26 cellular contexts compared by ENCODE assay signal in the genomic region with DNA sequence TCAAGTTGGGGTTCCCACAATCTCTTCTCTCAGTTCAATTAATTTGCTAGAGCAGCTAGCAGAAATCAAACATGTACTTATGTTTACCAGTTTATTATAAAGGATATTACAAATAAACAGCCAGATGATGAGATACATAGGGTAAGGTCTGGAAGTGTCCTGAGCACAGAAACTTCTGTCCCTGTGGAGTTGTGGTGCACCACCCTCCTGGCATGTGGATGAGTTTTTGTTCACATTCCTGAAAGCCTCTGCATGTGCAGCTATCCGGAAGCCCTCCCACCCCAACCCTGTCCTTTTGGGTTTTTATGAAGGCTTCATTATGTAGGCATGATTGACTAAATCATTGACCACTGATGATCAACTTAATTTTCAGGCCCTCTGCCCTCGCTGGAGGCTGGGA.
"Had no signal": no experiment of that assay in that cellular context is flagged by ENCODE, and none has a peak within 500 bp of the region (broad histone marks: within the 10 kb centered on the region; RNA-seq: fewer than 3 reads in every experiment).

No MANE protein-coding gene starts in this region.

- H3K9me3 ChIP-seq: pancreas, prostate gland had no signal

- H3K4me1 Mint-ChIP-seq: nephron; neural crest cell; stimulated activated effector memory CD8-positive, alpha-beta T cell treated with anti-CD3 and anti-CD28 coated beads, Interleukin-12 subunit alpha, Interleukin-12 subunit beta, amount 100 ng/mL, for 72 hours had no signal

- H3K27me3 Mint-ChIP-seq: naive thymus-derived CD8-positive, alpha-beta T cell; stimulated activated naive CD8-positive, alpha-beta T cell treated with anti-CD3 and anti-CD28 coated beads, Interleukin-15, Interleukin-2, amounts not matched to agents 100 ng/mL and 50 ng/mL, for 24 hours had no signal

- ATAC-seq: mucosa of descending colon; naive thymus-derived CD8-positive, alpha-beta T cell; pancreas; right cardiac atrium; sciatic nerve; stimulated activated effector memory CD8-positive, alpha-beta T cell treated with anti-CD3 and anti-CD28 coated beads, Interleukin-12 subunit alpha, Interleukin-12 subunit beta, amount 100 ng/mL, for 72 hours had no signal

- H3K36me3 Mint-ChIP-seq: naive thymus-derived CD8-positive, alpha-beta T cell; stimulated activated effector memory CD8-positive, alpha-beta T cell treated with anti-CD3 and anti-CD28 coated beads, Interleukin-12 subunit alpha, Interleukin-12 subunit beta, amount 100 ng/mL, for 72 hours had no signal

- H3K4me1 ChIP-seq: left ventricle myocardium inferior, pancreas, prostate gland, spleen, tibial artery, uterus had no signal

- H3K27ac ChIP-seq: left ventricle myocardium inferior, pancreas, prostate gland, spleen, suprapubic skin, thoracic aorta, tibial artery, uterus had no signal

- H3K36me3 ChIP-seq: left ventricle myocardium inferior, pancreas, prostate gland, spleen, suprapubic skin, thoracic aorta, tibial artery, uterus had no signal

- H3K4me3 Mint-ChIP-seq: naive thymus-derived CD8-positive, alpha-beta T cell; nephron; neural crest cell; stimulated activated effector memory CD8-positive, alpha-beta T cell treated with anti-CD3 and anti-CD28 coated beads, Interleukin-12 subunit alpha, Interleukin-12 subunit beta, amount 100 ng/mL, for 72 hours; stimulated activated naive CD8-positive, alpha-beta T cell treated with anti-CD3 and anti-CD28 coated beads, Interleukin-15, Interleukin-2, amounts not matched to agents 100 ng/mL and 50 ng/mL, for 24 hours had no signal

- DNase-seq: islet precursor cell; left ventricle myocardium inferior; midbrain; mucosa of descending colon; naive thymus-derived CD8-positive, alpha-beta T cell; nucleus accumbens; pancreas; posterior cingulate gyrus; retina; right cardiac atrium; small intestine; spleen; stimulated activated CD4-positive, alpha-beta T cell treated with anti-CD3 and anti-CD28 coated beads, Interleukin-4, amount 100 ng/mL, for 24 hours; stimulated activated naive CD4-positive, alpha-beta T cell; tibial artery; trophoblast cell; uterus had no signal

- H3K27ac Mint-ChIP-seq: naive thymus-derived CD8-positive, alpha-beta T cell; nephron; stimulated activated effector memory CD8-positive, alpha-beta T cell treated with anti-CD3 and anti-CD28 coated beads, Interleukin-12 subunit alpha, Interleukin-12 subunit beta, amount 100 ng/mL, for 72 hours; stimulated activated naive CD8-positive, alpha-beta T cell treated with anti-CD3 and anti-CD28 coated beads, Interleukin-15, Interleukin-2, amounts not matched to agents 100 ng/mL and 50 ng/mL, for 24 hours had no signal

- H3K27me3 ChIP-seq: pancreas, spleen, suprapubic skin, tibial artery, uterus had no signal

- H3K4me3 ChIP-seq: left ventricle myocardium inferior, lung, mucosa of descending colon, pancreas, prostate gland, spleen, suprapubic skin, thoracic aorta, tibial artery, uterus had no signal
